Comparison of ENCODE assay signal across 9 cellular contexts in the genomic region with DNA sequence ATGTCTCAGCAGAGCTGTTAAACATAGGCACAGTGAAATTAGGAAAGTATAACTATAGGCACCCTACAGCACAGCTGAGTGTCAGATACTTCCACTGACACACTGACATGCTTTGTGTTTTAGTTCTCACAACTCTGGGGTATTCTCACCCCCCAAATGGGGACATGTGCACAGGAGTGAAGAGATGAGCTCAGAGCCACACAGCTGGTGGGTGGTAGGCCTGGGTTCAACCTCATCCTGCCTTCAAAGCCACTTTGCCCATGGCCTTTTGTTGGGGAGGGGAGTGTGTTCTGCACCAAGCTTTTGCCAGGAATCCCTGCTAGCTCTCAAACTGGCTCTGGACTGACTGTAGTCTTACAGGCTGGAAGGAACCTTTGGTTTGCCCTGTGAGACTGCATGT. TPM values are rescaled to one million over a fixed set of nuclear protein-coding genes. Genes with fewer than 3 reads are reported as not detected.
DNase-seq lines count a peak whose midpoint lies in the region; ATAC-seq, FAIRE-seq and TF ChIP-seq lines count a peak whose summit lies in the region.
"Had no signal": no experiment of that assay in that cellular context is flagged by ENCODE, and none has a peak within 500 bp of the region (broad histone marks: within the 10 kb centered on the region; RNA-seq: fewer than 3 reads in every experiment).

No MANE protein-coding gene starts in this region.

- POLR2A ChIA-PET in PC-3 (lab: Charles Lee; ENCODE audit: unreplicated experiment) = no interaction called here
- POLR2A ChIA-PET in H1 (lab: Charles Lee; ENCODE audit: partially characterized antibody) = interaction anchor here (0.7 to 6.6 kb wide), 9 partner anchors 9 to 86 kb away, joined by 3 to 58 read pairs (median 5); partner anchors contain the start of genes MED26, SMIM7 and TMEM38A

- no peaks in the 10 kb centered on the region for H3F3A ChIP-seq in PC-3 (ENCODE audit: low read length, unreplicated experiment)

- TF ChIP-seq POLR2A in GM12891 (IDR thresholded peaks at IDR 0.05; ENCODE audit: low read depth, low read length) (no peak), H1 (IDR thresholded peaks at IDR 0.05; ENCODE audit: control extremely low read depth in 1 of 2, low read depth in 2 of 2, low read length in 2 of 2) (no peak), gastrocnemius medialis (IDR thresholded peaks at IDR 0.05) (no peak)

- H3K27me3 ChIP-seq in PC-3 (ENCODE audit: low read length) = no peaks in the 10 kb centered on the region
- H3K27me3 ChIP-seq in H1 (replicated peaks in 1 of 4; ENCODE audit: control insufficient read depth in 3 of 4, extremely low read depth in 1 of 4, insufficient read depth in 3 of 4, low read length in 3 of 4) = no peaks in the 10 kb centered on the region
- no peaks in the 10 kb centered on the region for H3K27me3 ChIP-seq in gastrocnemius medialis

- H3K9ac ChIP-seq in PC-3 (ENCODE audit: low read length) = no peak overlapping the region
- H3K9ac ChIP-seq in H1 (replicated peaks in 1 of 4; ENCODE audit: extremely low read depth in 1 of 4, low read depth in 3 of 4, low read length in 3 of 4) = peak overlapping the region in 1 of 4 experiments; percentile 23; a peak in 1 of 7 replicates

- H3K4me1 ChIP-seq in PC-3 (ENCODE audit: insufficient read depth, low read length) (peaks cover 37% of the 10 kb centered on the region), H1 (replicated peaks in 1 of 4; ENCODE audit: control insufficient read depth in 3 of 4, insufficient read depth in 4 of 4, low read length in 3 of 4) (peaks cover 0 to 6% (median 3%) of the 10 kb centered on the region in 4 experiments; a peak in 5 of 7 replicates), gastrocnemius medialis (peaks cover 48 to 60% of the 10 kb centered on the region in 2 donors)

- H3K4me2 ChIP-seq in PC-3 (ENCODE audit: low read length) (peak overlapping the region; percentile 96), H1 (ENCODE audit: insufficient read depth in 1 of 2, low read depth in 2 of 2, low read length in 2 of 2) (peak overlapping the region; percentile 79 to 95; a peak in 2 of 4 replicates)

- no peak for TF ChIP-seq EP300 in H1 (IDR thresholded peaks at IDR 0.05; ENCODE audit: borderline replicate concordance in 1 of 2, low read depth in 2 of 2, low read length in 2 of 2)

- TF ChIP-seq CTCF in PC-3 (conservative IDR thresholded peaks at IDR 0.05; ENCODE audit: low read depth, low read length) = no peak
- no peak for TF ChIP-seq CTCF in H1 (IDR thresholded peaks at IDR 0.05; ENCODE audit: control extremely low read depth in 1 of 3, insufficient read depth in 1 of 3, low read depth in 1 of 3, low read length in 3 of 3)
- TF ChIP-seq CTCF in gastrocnemius medialis (IDR thresholded peaks at IDR 0.05 in 4 of 5, conservative IDR thresholded peaks at IDR 0.05 in 1 of 5) = no peak

- no peak overlapping the region for H2BK120ac ChIP-seq in H1 (replicated peaks; ENCODE audit: low read depth, low read length)

- no TSS peak for BruUV-seq in PC-3 (replicated peaks; lab: Mats Ljungman, UMichigan)

- H4K8ac ChIP-seq in H1 (ENCODE audit: extremely low read depth, insufficient read depth, low read length) = no peak overlapping the region

- intact Hi-C loops in PC-3 (cut with micrococcal nuclease) = loop anchor here (5.0 kb wide), 1 partner anchor 53 kb away; the partner anchor contains the start of gene MED26
- intact Hi-C loops in gastrocnemius medialis (cut with DNase I; ENCODE audit: low total_unique reads) = loop anchor here (2.0 kb wide), 2 partner anchors 55 to 87 kb away; partner anchors contain the start of genes MED26, SMIM7 and TMEM38A

- H3K4ac ChIP-seq in H1 (replicated peaks; ENCODE audit: insufficient read length, low read depth, low read length) = no peak overlapping the region

- peaks cover 7% of the 10 kb centered on the region; the same call in 1 of the 2 replicates for H3K36me3 ChIP-seq in PC-3 (ENCODE audit: low read depth, low read length)
- peaks cover 0 to 18% (median 7%) of the 10 kb centered on the region in 4 experiments; a peak in 6 of 8 replicates for H3K36me3 ChIP-seq in H1 (ENCODE audit: control insufficient read depth in 2 of 4, insufficient read depth in 4 of 4, low read length in 3 of 4)
- H3K36me3 ChIP-seq in gastrocnemius medialis = peaks cover 0 to 17% of the 10 kb centered on the region in 2 donors

- H3K79me1 ChIP-seq in H1 (ENCODE audit: low read depth, low read length) = peaks cover 24% of the 10 kb centered on the region

- H2AFZ ChIP-seq in PC-3 (ENCODE audit: low read length) (no peak overlapping the region), H1 (ENCODE audit: low read length) (no peak overlapping the region)

- no peaks in the 10 kb centered on the region for H3K9me3 ChIP-seq in PC-3 (ENCODE audit: low read length)
- H3K9me3 ChIP-seq in H1 (ENCODE audit: insufficient read depth in 2 of 2, low read depth in 1 of 2, low read length in 1 of 2) = no peaks in the 10 kb centered on the region
- H3K9me3 ChIP-seq in gastrocnemius medialis = no peaks in the 10 kb centered on the region
- H3K9me3 ChIP-seq: mucosa of descending colon had no signal

- no peak overlapping the region for H3K56ac ChIP-seq in H1 (replicated peaks; ENCODE audit: insufficient read length, low read depth, low read length)

- H3K14ac ChIP-seq in H1 (ENCODE audit: insufficient read length) = no peak overlapping the region

- CTCF ChIA-PET in PC-3 (lab: Charles Lee) (no interaction called here), H1 (lab: Charles Lee; ENCODE audit: partially characterized antibody) (interaction anchor here (0.6 to 1.4 kb wide), 11 partner anchors 9 to 1397 kb away, joined by 3 to 6 read pairs (median 3); partner anchors contain the start of genes C19orf44 and CALR3)

- no peak overlapping the region for H4K91ac ChIP-seq in H1 (replicated peaks; ENCODE audit: insufficient read length, low read length)

- peaks cover 9% of the 10 kb centered on the region; the same call in 1 of the 2 replicates for H3K23me2 ChIP-seq in H1 (ENCODE audit: low read depth, low read length)

- H4K5ac ChIP-seq in H1 (ENCODE audit: insufficient read length, low read depth, low read length) = no peak overlapping the region

- in situ Hi-C loops in gastrocnemius medialis (cut with MboI; ENCODE audit: low sequenced_read_pairs in 4 of 4) = loop anchor here in 1 of 4 donors (25.0 kb wide), 1 partner anchor 263 kb away; the partner anchor contains the start of gene SIN3B

- H2BK5ac ChIP-seq in H1 (ENCODE audit: low read depth, low read length) = no peak overlapping the region

- H3K79me2 ChIP-seq in PC-3 (ENCODE audit: low read length) = peaks cover 94% of the 10 kb centered on the region
- H3K79me2 ChIP-seq in H1 (ENCODE audit: control insufficient read depth in 1 of 2, insufficient read depth in 2 of 2, low read length in 2 of 2) = peaks cover 0 to 56% of the 10 kb centered on the region in 2 experiments; a peak in 3 of 4 replicates

- H3K23ac ChIP-seq in H1 (ENCODE audit: insufficient read length) = no peak overlapping the region

- no peak overlapping the region for H2BK20ac ChIP-seq in H1 (ENCODE audit: low read length)

- H3K9me2 ChIP-seq in PC-3 (replicated peaks; ENCODE audit: low read length) = no peaks in the 10 kb centered on the region

- no peak overlapping the region for H3K27ac ChIP-seq in PC-3 (ENCODE audit: low read length)
- no peak overlapping the region for H3K27ac ChIP-seq in H1 (ENCODE audit: low read depth, low read length)
- peak overlapping the region; percentile 90 to 97 (median 95) for H3K27ac ChIP-seq in gastrocnemius medialis

- no peak for ATAC-seq in PC-3
- no peak for ATAC-seq in gastrocnemius medialis
- ATAC-seq: mucosa of descending colon had no signal

- peak overlapping the region; percentile 87 for H3K4me3 ChIP-seq in PC-3 (ENCODE audit: low read length)
- H3K4me3 ChIP-seq in H1 (ENCODE audit: extremely low read depth in 1 of 4, insufficient read depth in 2 of 4, low read depth in 3 of 4, low read length in 4 of 4) = no peak overlapping the region
- H3K4me3 ChIP-seq in gastrocnemius medialis = peak overlapping the region in 3 of 4 donors; percentile 69 to 82 (median 80)
- H3K4me3 ChIP-seq: mucosa of descending colon had no signal

- no peak overlapping the region for H3K18ac ChIP-seq in H1 (ENCODE audit: extremely low read depth, low read length)

- no peak overlapping the region for H2BK15ac ChIP-seq in H1 (ENCODE audit: low read length)

- no peak overlapping the region for H2AK5ac ChIP-seq in H1 (ENCODE audit: low read depth, low read length)

- no peak for FAIRE-seq in GM12891 (lab: Jason Lieb, UNC)
- no peak for FAIRE-seq in H1 (lab: Jason Lieb, UNC)

- H4K20me1 ChIP-seq in PC-3 (ENCODE audit: low read length) (peaks cover 4% of the 10 kb centered on the region; the same call in 1 of the 2 replicates), H1 (replicated peaks in 1 of 2; ENCODE audit: control insufficient read depth in 1 of 2, insufficient read depth in 2 of 2, low read length in 2 of 2) (peaks cover 10 to 23% of the 10 kb centered on the region in 2 experiments)

- no peak for TF ChIP-seq RAD21 in H1 (IDR thresholded peaks at IDR 0.05 in 1 of 2, conservative IDR thresholded peaks at IDR 0.05 in 1 of 2; ENCODE audit: low read depth in 2 of 2, low read length in 2 of 2)

- H2BK12ac ChIP-seq in H1 (ENCODE audit: low read depth, low read length) = no peak overlapping the region

- DNase-seq in GM12891 (ENCODE audit: insufficient read length, low spot score) = no peak
- DNase-seq in PC-3 = no peak
- DNase-seq in H1 (ENCODE audit: low read depth in 1 of 2, low spot score in 2 of 2) = no peak
- no peak for DNase-seq in gastrocnemius medialis
- no peak for DNase-seq in NCI-H510A treated with DMSO at 0.1 percent for 48 hours (lab: John Stamatoyannopoulos, UW)
- DNase-seq in CD1c-positive myeloid dendritic cell (ENCODE audit: extremely low spot score) = no peak
- DNase-seq in 8988T = no peak
- DNase-seq: activated CD8-positive, alpha-beta memory T cell treated with anti-CD3 and anti-CD28 coated beads, Interleukin-2, amount 50 U/mL, for 48 hours had no signal

RNA-seq across cellular contexts. Expression of gene SLC35E1, which starts 1.7 kb away (rescaled TPM):
- polyA plus RNA-seq in GM12891 (2012; ENCODE audit: low read depth, missing spikeins) = 17.7 TPM
- total RNA-seq in PC-3 (2014; rRNA removed) (52.6 and 62.3 TPM in 2 replicates), gastrocnemius medialis (10 to 100 TPM; 24.1 to 60.3 (median 40.1) TPM)
- total RNA-seq in H1 (2021; fragmentation: NEBNext Ultra II Directional; extraction: Animal tissue kit (Norgen Biotek cat#: 25700)) = 26.0 and 28.5 TPM in 2 replicates
- 31.2 and 31.9 TPM in 2 replicates for polyA plus RNA-seq in H1 (2011; rRNA removed)
- 19.0 TPM for polyA plus RNA-seq in H1 (2011; cell fraction: cytosol; rRNA removed)
- 47.0 TPM for polyA plus RNA-seq in H1 (2011; cell fraction: nucleus; rRNA removed)
- polyA plus RNA-seq in H1 (2012, experiment 1 of 2) = 17.7 to 21.3 TPM (median 20.5 TPM) in 4 replicates
- 15.8 TPM for polyA plus RNA-seq in H1 (2012, experiment 2 of 2)
- polyA plus RNA-seq in H1 (2013, experiment 1 of 2) = 36.8 TPM
- polyA plus RNA-seq in H1 (2013, experiment 2 of 2) = 43.2 TPM
- 52.9 and 53.8 TPM in 2 replicates for polyA minus RNA-seq in H1 (2011; rRNA and poly(A)+ RNA removed)
- polyA minus RNA-seq in H1 (2011; cell fraction: cytosol; rRNA and poly(A)+ RNA removed) = 20.4 TPM
- 24.4 TPM for polyA minus RNA-seq in H1 (2011; cell fraction: nucleus; rRNA and poly(A)+ RNA removed)

RNA-seq across cellular contexts. Expression of gene CHERP, which starts 31.7 kb away (rescaled TPM):
- polyA plus RNA-seq in GM12891 (2012; ENCODE audit: low read depth, missing spikeins) = 30.2 TPM
- total RNA-seq in PC-3 (2014; rRNA removed) (13.4 and 24.2 TPM in 2 replicates), gastrocnemius medialis (10 to 100 TPM in 2 of 4 donors, 1 to 10 TPM in 2; 7.4 to 12.1 (median 9.8) TPM)
- total RNA-seq in H1 (2021; fragmentation: NEBNext Ultra II Directional; extraction: Animal tissue kit (Norgen Biotek cat#: 25700)) = 72.5 and 73.7 TPM in 2 replicates
- polyA plus RNA-seq in H1 (2011; rRNA removed) = 13.9 and 23.9 TPM in 2 replicates
- polyA plus RNA-seq in H1 (2011; cell fraction: cytosol; rRNA removed) = 9.3 TPM
- 52.5 TPM for polyA plus RNA-seq in H1 (2011; cell fraction: nucleus; rRNA removed)
- polyA plus RNA-seq in H1 (2012, experiment 1 of 2) = 38.9 to 59.6 TPM (median 54.5 TPM) in 4 replicates
- 37.2 TPM for polyA plus RNA-seq in H1 (2012, experiment 2 of 2)
- polyA plus RNA-seq in H1 (2013, experiment 1 of 2) = 47.6 TPM
- polyA plus RNA-seq in H1 (2013, experiment 2 of 2) = 44.8 TPM
- polyA minus RNA-seq in H1 (2011; rRNA and poly(A)+ RNA removed) = 6.0 and 8.6 TPM in 2 replicates
- polyA minus RNA-seq in H1 (2011; cell fraction: cytosol; rRNA and poly(A)+ RNA removed) = 25.3 TPM
- polyA minus RNA-seq in H1 (2011; cell fraction: nucleus; rRNA and poly(A)+ RNA removed) = 26.4 TPM

RNA-seq across cellular contexts. Expression of gene MED26, which starts 54.1 kb away (rescaled TPM):
- polyA plus RNA-seq in GM12891 (2012; ENCODE audit: low read depth, missing spikeins) = 8.1 TPM
- 17.5 and 17.7 TPM in 2 replicates for total RNA-seq in PC-3 (2014; rRNA removed)
- 10.7 and 12.3 TPM in 2 replicates for total RNA-seq in H1 (2021; fragmentation: NEBNext Ultra II Directional; extraction: Animal tissue kit (Norgen Biotek cat#: 25700))
- 5.3 and 6.2 TPM in 2 replicates for polyA plus RNA-seq in H1 (2011; rRNA removed)
- polyA plus RNA-seq in H1 (2011; cell fraction: cytosol; rRNA removed) = 5.3 TPM
- 7.5 TPM for polyA plus RNA-seq in H1 (2011; cell fraction: nucleus; rRNA removed)
- 5.9 to 7.5 TPM (median 7.2 TPM) in 4 replicates for polyA plus RNA-seq in H1 (2012, experiment 1 of 2)
- 6.3 TPM for polyA plus RNA-seq in H1 (2012, experiment 2 of 2)
- polyA plus RNA-seq in H1 (2013, experiment 1 of 2) = 7.3 TPM
- polyA plus RNA-seq in H1 (2013, experiment 2 of 2) = 6.5 TPM
- 6.0 and 8.6 TPM in 2 replicates for polyA minus RNA-seq in H1 (2011; rRNA and poly(A)+ RNA removed)
- polyA minus RNA-seq in H1 (2011; cell fraction: cytosol; rRNA and poly(A)+ RNA removed) = 11.6 TPM
- 15.5 TPM for polyA minus RNA-seq in H1 (2011; cell fraction: nucleus; rRNA and poly(A)+ RNA removed)
- 10 to 100 TPM in 2 of 4 donors, 1 to 10 TPM in 2; 5.7 to 15.7 (median 9.4) TPM for total RNA-seq in gastrocnemius medialis

Comparison
In these comparisons a context has a peak if more than half of its experiments do, and no peak if none do; other contexts are left out.
1. H3K27ac ChIP-seq: peak in gastrocnemius medialis (4 of 4); none in PC-3 (single experiment) and H1 (single experiment).
2. H3K4me3 ChIP-seq: peak in PC-3 (single experiment) and gastrocnemius medialis (3 of 4); none in H1 (0 of 4).